In genomic region chr7:70789481-70790214, GRCh38 we compare ENCODE assay signal across 26 cellular contexts.
A peak's percentile ranks its signal among the peaks of the same experiment; 100 is the strongest.
DNase-seq lines count a peak whose midpoint lies in the region; ATAC-seq, FAIRE-seq and TF ChIP-seq lines count a peak whose summit lies in the region.
"Had no signal": no experiment of that assay in that cellular context is flagged by ENCODE, and none has a peak within 500 bp of the region (broad histone marks: within the 10 kb centered on the region; RNA-seq: fewer than 3 reads in every experiment).

No MANE protein-coding gene starts in this region.

- no peak for TF ChIP-seq RAD21 in neural cell (conservative IDR thresholded peaks at IDR 0.05)

- no peak overlapping the region for H3K4ac ChIP-seq in H9 (ENCODE audit: low read depth, low read length)

- no peak overlapping the region for H3K23ac ChIP-seq in H9 (ENCODE audit: insufficient read length, low read depth, low read length)

- H4K20me1 ChIP-seq in H9 (ENCODE audit: control insufficient read depth, insufficient read depth, insufficient read length), result no peaks in the 10 kb centered on the region
- peaks cover 5% of the 10 kb centered on the region for H4K20me1 ChIP-seq in astrocyte (ENCODE audit: insufficient read depth, low read length)
- peaks cover 35% of the 10 kb centered on the region for H4K20me1 ChIP-seq in neural cell (ENCODE audit: insufficient read depth)

- FAIRE-seq in astrocyte (lab: Jason Lieb, UNC), result no peak
- FAIRE-seq: GM12878 had no signal

- H3K36me3 ChIP-seq in astrocyte (ENCODE audit: insufficient read depth, low read length) (peaks cover 39% of the 10 kb centered on the region), neural cell (ENCODE audit: insufficient read depth, low read length) (peaks cover 43% of the 10 kb centered on the region), sigmoid colon (peaks cover 25 to 73% (median 42%) of the 10 kb centered on the region in 4 donors)

- H3K9me3 ChIP-seq in H9 (ENCODE audit: control insufficient read depth, low read depth, low read length) (no peaks in the 10 kb centered on the region), astrocyte (ENCODE audit: insufficient read depth, low read depth, low read length) (no peaks in the 10 kb centered on the region), neural cell (ENCODE audit: low read length) (no peaks in the 10 kb centered on the region), sigmoid colon (no peaks in the 10 kb centered on the region)
- H3K9me3 ChIP-seq: BLaER1, Caco-2 had no signal

- H4K91ac ChIP-seq in H9 (ENCODE audit: insufficient read length, low read depth, low read length), result no peak overlapping the region

- H3K36me3 Mint-ChIP-seq in H9 (ENCODE audit: insufficient read depth in 1 of 3, low read depth in 3 of 3) (peaks cover 62 to 98% (median 87%) of the 10 kb centered on the region in 3 experiments), astrocyte (ENCODE audit: low read depth, unreplicated experiment) (peaks cover 30% of the 10 kb centered on the region), glutamatergic neuron (ENCODE audit: unreplicated experiment) (peaks cover 30% of the 10 kb centered on the region)

- H3K27ac Mint-ChIP-seq in H9, result peak overlapping the region in 2 of 3 experiments; percentile 47 to 86; a peak in 2 of 7 replicates
- H3K27ac Mint-ChIP-seq in astrocyte (ENCODE audit: unreplicated experiment), result peak overlapping the region; percentile 6
- no peak overlapping the region for H3K27ac Mint-ChIP-seq in glutamatergic neuron (ENCODE audit: unreplicated experiment)
- H3K27ac Mint-ChIP-seq: IgD-negative memory B cell had no signal

- H2BK15ac ChIP-seq in H9 (ENCODE audit: low read depth, low read length), result no peak overlapping the region

- TF ChIP-seq CTCF in H9 (conservative IDR thresholded peaks at IDR 0.05), result no peak
- no peak for TF ChIP-seq CTCF in astrocyte (IDR thresholded peaks at IDR 0.05; ENCODE audit: insufficient read depth, low read depth, low read length)
- no peak for TF ChIP-seq CTCF in glutamatergic neuron (IDR thresholded peaks at IDR 0.05; ENCODE audit: partially characterized antibody, unreplicated experiment)
- TF ChIP-seq CTCF in neural cell (IDR thresholded peaks at IDR 0.05; ENCODE audit: poor library complexity, severe bottlenecking), result no peak
- no peak for TF ChIP-seq CTCF in sigmoid colon (IDR thresholded peaks at IDR 0.05)

- H2BK120ac ChIP-seq in H9 (ENCODE audit: low read depth, low read length, poor library complexity, severe bottlenecking), result no peak overlapping the region

- no peak for TF ChIP-seq POLR2A in sigmoid colon (IDR thresholded peaks at IDR 0.05)

- WGBS in H9 (ENCODE audit: extremely low coverage, insufficient read length, low lambda C conversion rate), result no CpG with 5 or more reads among the region's 43 CpGs
- 98% methylated on average over 43 of the region's 43 CpGs for WGBS in sigmoid colon, 2 donors

- no peak overlapping the region for H3K27ac ChIP-seq in H9 (ENCODE audit: insufficient read length, low read depth, low read length)
- H3K27ac ChIP-seq in astrocyte (ENCODE audit: low read depth, low read length), result no peak overlapping the region
- H3K27ac ChIP-seq in neural cell (ENCODE audit: low read length), result no peak overlapping the region
- H3K27ac ChIP-seq in sigmoid colon, result no peak overlapping the region
- H3K27ac ChIP-seq: BLaER1, GM23248 had no signal

- H2BK20ac ChIP-seq in H9 (ENCODE audit: low read depth, low read length, poor library complexity, severe bottlenecking), result no peak overlapping the region

- H3K14ac ChIP-seq in H9 (ENCODE audit: insufficient read depth, low read length), result no peak overlapping the region

- H3K27me3 Mint-ChIP-seq in H9 (ENCODE audit: low read depth) (peaks cover 2% of the 10 kb centered on the region; the same call in 1 of the 2 replicates), astrocyte (ENCODE audit: low read depth, unreplicated experiment) (no peaks in the 10 kb centered on the region), glutamatergic neuron (ENCODE audit: unreplicated experiment) (peaks cover 26% of the 10 kb centered on the region)
- H3K27me3 Mint-ChIP-seq: CD4-positive, alpha-beta T cell; IgD-negative memory B cell had no signal

- H3K79me2 ChIP-seq in H9 (ENCODE audit: insufficient read depth, low read length), result no peaks in the 10 kb centered on the region
- H3K79me2 ChIP-seq in astrocyte (ENCODE audit: insufficient read depth, low read length), result no peaks in the 10 kb centered on the region
- H3K79me2 ChIP-seq in neural cell (replicated peaks; ENCODE audit: insufficient read depth, low read length), result peaks cover 28% of the 10 kb centered on the region

- H3K4me1 Mint-ChIP-seq in H9 (peaks cover 2 to 5% of the 10 kb centered on the region in 2 experiments; a peak in 2 of 4 replicates), astrocyte (ENCODE audit: low read depth, unreplicated experiment) (no peaks in the 10 kb centered on the region), glutamatergic neuron (ENCODE audit: low read depth, unreplicated experiment) (peaks cover 42% of the 10 kb centered on the region)
- H3K4me1 Mint-ChIP-seq: IgD-negative memory B cell had no signal

- peaks cover 6% of the 10 kb centered on the region for H3F3A ChIP-seq in neural cell (ENCODE audit: insufficient read depth, low read length, poor library complexity, severe bottlenecking)

- no peak overlapping the region for H2AFZ ChIP-seq in H9 (ENCODE audit: low read length)
- no peak overlapping the region for H2AFZ ChIP-seq in astrocyte (ENCODE audit: low read depth, low read length)
- H2AFZ ChIP-seq in neural cell (ENCODE audit: low read depth, low read length), result no peak overlapping the region
- H2AFZ ChIP-seq: GM23248 had no signal

- no peak for ATAC-seq in HG03025 (IDR thresholded peaks at IDR 0.05; ENCODE audit: low FRiP score, unreplicated experiment)
- ATAC-seq: GM12878, Panc1 had no signal

- no peaks in the 10 kb centered on the region for H3K79me1 ChIP-seq in H9 (ENCODE audit: insufficient read depth, low read depth, low read length, poor library complexity, severe bottlenecking)

- H3K9ac ChIP-seq in H9 (ENCODE audit: extremely low read depth, insufficient read length, low read length) (no peak overlapping the region), astrocyte (ENCODE audit: low read length) (no peak overlapping the region), neural cell (ENCODE audit: low read length) (no peak overlapping the region)
- H3K9ac ChIP-seq: BLaER1, GM23248 had no signal

- intact Hi-C loops in sigmoid colon (cut with DNase I), result no loop called here

- no peak overlapping the region for H2BK5ac ChIP-seq in H9 (ENCODE audit: insufficient read length, low read length)

- H4K5ac ChIP-seq in H9 (ENCODE audit: insufficient read length, low read depth, low read length), result no peak overlapping the region

- H3K9me2 ChIP-seq in neural cell (ENCODE audit: insufficient read depth, low read length), result no peaks in the 10 kb centered on the region

- no peak overlapping the region for H3K56ac ChIP-seq in H9 (ENCODE audit: insufficient read length, low read depth, low read length)

- TF ChIP-seq EP300 in neural cell (conservative IDR thresholded peaks at IDR 0.05; ENCODE audit: poor library complexity, severe bottlenecking), result no peak
- TF ChIP-seq EP300 in sigmoid colon (IDR thresholded peaks at IDR 0.05), result no peak

- no peak overlapping the region for H3K4me2 ChIP-seq in H9 (ENCODE audit: insufficient read depth, insufficient read length, low read length)
- H3K4me2 ChIP-seq in astrocyte (ENCODE audit: low read length), result no peak overlapping the region
- H3K4me2 ChIP-seq in neural cell (ENCODE audit: low read length), result no peak overlapping the region
- H3K4me2 ChIP-seq: BLaER1 had no signal

- DNase-seq in H9, result no peak
- DNase-seq in astrocyte (ENCODE audit: low read depth), result no peak
- DNase-seq in glutamatergic neuron, result no peak
- no peak for DNase-seq in NOMO-1 treated with dmso at 0.1 percent for 144 hours (lab: John Stamatoyannopoulos, UW; ENCODE audit: unreplicated experiment)
- DNase-seq in sigmoid colon, result no peak
- DNase-seq in activated CD8-positive, alpha-beta memory T cell treated with anti-CD3 and anti-CD28 coated beads for 24 hours, result no peak
- DNase-seq: Caco-2; CD4-positive, alpha-beta T cell; DMS 273 treated with DMSO at 0.1 percent for 48 hours; DMS79 treated with DMSO at 0.1 percent for 48 hours; GM23248; HCEC 1CT; NCI-H1105; NCI-H146; NCI-H2029 treated with DMSO at 0.1 percent for 48 hours; NCI-H345; NCI-H524; NCI-H774; NK-92 treated with Interleukin-12 subunit alpha and Interleukin-12 subunit beta, amount 100 ng/mL, for 24 hours; SIG-M5 had no signal

- H3K4me1 ChIP-seq in H9 (ENCODE audit: insufficient read depth, low read length) (no peaks in the 10 kb centered on the region), astrocyte (ENCODE audit: insufficient read depth, low read length) (no peaks in the 10 kb centered on the region), sigmoid colon (no peaks in the 10 kb centered on the region)
- H3K4me1 ChIP-seq: BLaER1, Caco-2 had no signal

- H3K27me3 ChIP-seq in H9 (ENCODE audit: insufficient read depth, low read length), result no peaks in the 10 kb centered on the region
- H3K27me3 ChIP-seq in astrocyte (ENCODE audit: insufficient read depth, low read length), result no peaks in the 10 kb centered on the region
- no peaks in the 10 kb centered on the region for H3K27me3 ChIP-seq in neural cell (ENCODE audit: insufficient read depth, low read depth, low read length)
- no peaks in the 10 kb centered on the region for H3K27me3 ChIP-seq in sigmoid colon
- H3K27me3 ChIP-seq: BLaER1 had no signal

- H4K8ac ChIP-seq in H9 (replicated peaks; ENCODE audit: insufficient read length, low read depth, low read length), result no peak overlapping the region

- no peak overlapping the region for H3K4me3 Mint-ChIP-seq in H9
- no peak overlapping the region for H3K4me3 Mint-ChIP-seq in astrocyte (ENCODE audit: unreplicated experiment)
- H3K4me3 Mint-ChIP-seq in glutamatergic neuron (ENCODE audit: unreplicated experiment), result peak overlapping the region; percentile 11
- H3K4me3 Mint-ChIP-seq: CD4-positive, alpha-beta T cell had no signal

- H3K18ac ChIP-seq in H9 (ENCODE audit: insufficient read length, low read depth, low read length), result no peak overlapping the region

- H3K4me3 ChIP-seq in astrocyte (ENCODE audit: insufficient read depth, low read depth, low read length) (no peak overlapping the region), neural cell (ENCODE audit: low read length) (no peak overlapping the region), sigmoid colon (no peak overlapping the region)
- H3K4me3 ChIP-seq: BLaER1, GM12878, GM23248 had no signal

- no peaks in the 10 kb centered on the region for H3K23me2 ChIP-seq in H9 (ENCODE audit: insufficient read length, low read depth, low read length, poor library complexity, severe bottlenecking)

- H3T11ph ChIP-seq in H9 (ENCODE audit: low read length), result no peak overlapping the region

- no peak overlapping the region for H2BK12ac ChIP-seq in H9 (ENCODE audit: insufficient read length, low read depth, low read length)

- no peak overlapping the region for H2AK5ac ChIP-seq in H9 (ENCODE audit: insufficient read length, low read length)

- H3K9me3 Mint-ChIP-seq in H9, result no peaks in the 10 kb centered on the region
- H3K9me3 Mint-ChIP-seq in astrocyte (ENCODE audit: unreplicated experiment), result no peaks in the 10 kb centered on the region
- H3K9me3 Mint-ChIP-seq in glutamatergic neuron (ENCODE audit: unreplicated experiment), result peaks cover 20% of the 10 kb centered on the region
- H3K9me3 Mint-ChIP-seq: IgD-negative memory B cell had no signal

TF ChIP-seq in neural cell, 6 proteins besides CTCF, POLR2A, EP300 and RAD21 (continues in another document):
- TF ChIP-seq TAF1 (IDR thresholded peaks at IDR 0.05; ENCODE audit: low read depth), result no peak
- TF ChIP-seq POLR2AphosphoS5 (IDR thresholded peaks at IDR 0.05), result peak; percentile 24
